Comparison of ENCODE assay signal across 2 cellular contexts in genomic region chr19:38815059-38816001, GRCh38.
A peak's percentile ranks its signal among the peaks of the same experiment; 100 is the strongest.
TF ChIP-seq lines count a peak whose summit lies in the region.

No MANE protein-coding gene starts in this region.

TF ChIP-seq in HEK293, 187 proteins besides CTCF, POLR2A, EP300 and RAD21:
- TF ChIP-seq ZNF544 (tag by site-specific recombination; IDR thresholded peaks at IDR 0.05): no peak
- TF ChIP-seq HIC1 (tag by site-specific recombination; IDR thresholded peaks at IDR 0.05): peak; percentile 81
- TF ChIP-seq SP2 (tag by site-specific recombination; IDR thresholded peaks at IDR 0.05): peak; percentile 61
- no peak for TF ChIP-seq ZNF670 (tag by site-specific recombination; IDR thresholded peaks at IDR 0.05; ENCODE audit: low read depth)
- TF ChIP-seq ZNF223 (tag by site-specific recombination; IDR thresholded peaks at IDR 0.05): no peak
- no peak for TF ChIP-seq ZNF140 (tag by site-specific recombination; IDR thresholded peaks at IDR 0.05)

TF ChIP-seq in HepG2, 621 proteins besides CTCF, POLR2A, EP300 and RAD21:
- TF ChIP-seq ZNF501 (CRISPR knock-in tag; IDR thresholded peaks at IDR 0.05) (no peak), NFYC (CRISPR knock-in tag; IDR thresholded peaks at IDR 0.05) (peak; percentile 61), ETV5 (CRISPR knock-in tag; IDR thresholded peaks at IDR 0.05; ENCODE audit: borderline replicate concordance) (no peak), SIN3A (IDR thresholded peaks at IDR 0.05; ENCODE audit: borderline replicate concordance, low read depth, low read length) (no peak), ZGPAT (CRISPR knock-in tag; IDR thresholded peaks at IDR 0.05) (no peak), ZNF143 (CRISPR knock-in tag; IDR thresholded peaks at IDR 0.05) (no peak), GMEB1 (CRISPR knock-in tag; IDR thresholded peaks at IDR 0.05; ENCODE audit: borderline replicate concordance) (no peak), KAT7 (CRISPR knock-in tag; IDR thresholded peaks at IDR 0.05; ENCODE audit: borderline replicate concordance) (no peak), HNRNPL (IDR thresholded peaks at IDR 0.05; ENCODE audit: low read depth, low read length) (0 out of 2 replicates have a peak, but pooled peaks have one; percentile 35), ZNF841 (CRISPR knock-in tag; IDR thresholded peaks at IDR 0.05; ENCODE audit: borderline replicate concordance) (no peak), ZBTB33 (CRISPR knock-in tag; IDR thresholded peaks at IDR 0.05) (peak; percentile 97), ZHX1 (CRISPR knock-in tag; IDR thresholded peaks at IDR 0.05; ENCODE audit: low read depth) (no peak), ZBTB38 (CRISPR knock-in tag; IDR thresholded peaks at IDR 0.05) (no peak), ZMAT5 (CRISPR knock-in tag; IDR thresholded peaks at IDR 0.05; ENCODE audit: borderline replicate concordance, low read depth) (no peak), ZNF225 (CRISPR knock-in tag; IDR thresholded peaks at IDR 0.05) (no peak), RFXAP (CRISPR knock-in tag; IDR thresholded peaks at IDR 0.05; ENCODE audit: borderline replicate concordance) (no peak), ZNF414 (CRISPR knock-in tag; IDR thresholded peaks at IDR 0.05) (no peak), ZBTB34 (CRISPR knock-in tag; IDR thresholded peaks at IDR 0.05) (no peak), NFYB (CRISPR knock-in tag; IDR thresholded peaks at IDR 0.05) (peak; percentile 52), FOXM1 (CRISPR knock-in tag; IDR thresholded peaks at IDR 0.05) (no peak), SRSF1 (optimal IDR thresholded peaks at IDR 0.05; ENCODE audit: low read depth, low read length) (no peak), TP53 (CRISPR knock-in tag; conservative IDR thresholded peaks at IDR 0.05) (no peak), ZBTB43 (CRISPR knock-in tag; conservative IDR thresholded peaks at IDR 0.05) (no peak), ZNF326 (CRISPR knock-in tag; IDR thresholded peaks at IDR 0.05; ENCODE audit: borderline replicate concordance) (no peak), NONO (IDR thresholded peaks at IDR 0.05) (no peak), NONO (CRISPR knock-in tag; conservative IDR thresholded peaks at IDR 0.05) (no peak), SP5 (CRISPR knock-in tag; IDR thresholded peaks at IDR 0.05; ENCODE audit: borderline replicate concordance, low read depth) (no peak), TIGD3 (CRISPR knock-in tag; IDR thresholded peaks at IDR 0.05; ENCODE audit: borderline replicate concordance) (no peak), ASH2L (IDR thresholded peaks at IDR 0.05; ENCODE audit: insufficient read length, low read depth, low read length) (no peak), ZEB1 (IDR thresholded peaks at IDR 0.05; ENCODE audit: insufficient replicate concordance, low read depth) (no peak), ZNF703 (CRISPR knock-in tag; IDR thresholded peaks at IDR 0.05; ENCODE audit: borderline replicate concordance) (no peak)
